Comparison of ENCODE assay signal across 1 cellular context in the genomic region with DNA sequence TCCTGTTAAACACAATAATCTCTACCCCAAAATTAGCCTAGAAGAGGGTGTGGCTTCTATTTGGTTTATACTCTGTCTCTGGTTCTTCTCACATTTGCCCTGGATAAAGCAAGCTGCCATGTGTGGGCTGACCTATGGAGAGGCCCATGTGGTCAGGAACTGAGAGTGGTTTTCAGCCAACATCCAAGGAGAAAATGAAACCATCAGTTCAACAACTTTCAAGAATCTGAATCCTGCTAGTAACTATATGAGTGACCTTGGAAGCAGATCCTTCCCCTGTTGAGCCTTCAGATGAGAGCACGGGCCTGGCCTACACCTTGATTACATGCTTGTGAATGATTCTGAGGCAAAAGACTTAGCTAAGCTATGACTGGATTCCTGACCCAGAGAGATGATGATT.
TF ChIP-seq lines count a peak whose summit lies in the region.

No MANE protein-coding gene starts in this region.

TF ChIP-seq in K562, 482 proteins besides CTCF, POLR2A, EP300 and RAD21 (continued from another document and continues in another):
- TF ChIP-seq, protein P1, sequence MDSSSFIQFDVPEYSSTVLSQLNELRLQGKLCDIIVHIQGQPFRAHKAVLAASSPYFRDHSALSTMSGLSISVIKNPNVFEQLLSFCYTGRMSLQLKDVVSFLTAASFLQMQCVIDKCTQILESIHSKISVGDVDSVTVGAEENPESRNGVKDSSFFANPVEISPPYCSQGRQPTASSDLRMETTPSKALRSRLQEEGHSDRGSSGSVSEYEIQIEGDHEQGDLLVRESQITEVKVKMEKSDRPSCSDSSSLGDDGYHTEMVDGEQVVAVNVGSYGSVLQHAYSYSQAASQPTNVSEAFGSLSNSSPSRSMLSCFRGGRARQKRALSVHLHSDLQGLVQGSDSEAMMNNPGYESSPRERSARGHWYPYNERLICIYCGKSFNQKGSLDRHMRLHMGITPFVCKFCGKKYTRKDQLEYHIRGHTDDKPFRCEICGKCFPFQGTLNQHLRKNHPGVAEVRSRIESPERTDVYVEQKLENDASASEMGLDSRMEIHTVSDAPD (CRISPR knock-in tag; IDR thresholded peaks at IDR 0.05) = no peak
- TF ChIP-seq NFE2L1 (tag; IDR thresholded peaks at IDR 0.05; ENCODE audit: borderline replicate concordance, low read depth) = no peak
- TF ChIP-seq BRF1 (IDR thresholded peaks at IDR 0.05; ENCODE audit: borderline replicate concordance, extremely low read depth, insufficient read length) = no peak
- TF ChIP-seq DIDO1 (tag; IDR thresholded peaks at IDR 0.05; ENCODE audit: low read depth) = no peak
- no peak for TF ChIP-seq RBM14 (IDR thresholded peaks at IDR 0.05; ENCODE audit: borderline replicate concordance, insufficient read depth, low read depth, low read length)
- TF ChIP-seq U2AF1 (optimal IDR thresholded peaks at IDR 0.05; ENCODE audit: low read depth, low read length) = no peak
- no peak for TF ChIP-seq OTX1 (CRISPR knock-in tag; IDR thresholded peaks at IDR 0.05)
- TF ChIP-seq, protein P2, sequence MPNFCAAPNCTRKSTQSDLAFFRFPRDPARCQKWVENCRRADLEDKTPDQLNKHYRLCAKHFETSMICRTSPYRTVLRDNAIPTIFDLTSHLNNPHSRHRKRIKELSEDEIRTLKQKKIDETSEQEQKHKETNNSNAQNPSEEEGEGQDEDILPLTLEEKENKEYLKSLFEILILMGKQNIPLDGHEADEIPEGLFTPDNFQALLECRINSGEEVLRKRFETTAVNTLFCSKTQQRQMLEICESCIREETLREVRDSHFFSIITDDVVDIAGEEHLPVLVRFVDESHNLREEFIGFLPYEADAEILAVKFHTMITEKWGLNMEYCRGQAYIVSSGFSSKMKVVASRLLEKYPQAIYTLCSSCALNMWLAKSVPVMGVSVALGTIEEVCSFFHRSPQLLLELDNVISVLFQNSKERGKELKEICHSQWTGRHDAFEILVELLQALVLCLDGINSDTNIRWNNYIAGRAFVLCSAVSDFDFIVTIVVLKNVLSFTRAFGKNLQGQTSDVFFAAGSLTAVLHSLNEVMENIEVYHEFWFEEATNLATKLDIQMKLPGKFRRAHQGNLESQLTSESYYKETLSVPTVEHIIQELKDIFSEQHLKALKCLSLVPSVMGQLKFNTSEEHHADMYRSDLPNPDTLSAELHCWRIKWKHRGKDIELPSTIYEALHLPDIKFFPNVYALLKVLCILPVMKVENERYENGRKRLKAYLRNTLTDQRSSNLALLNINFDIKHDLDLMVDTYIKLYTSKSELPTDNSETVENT (CRISPR knock-in tag; IDR thresholded peaks at IDR 0.05) = no peak
- TF ChIP-seq, protein P3, sequence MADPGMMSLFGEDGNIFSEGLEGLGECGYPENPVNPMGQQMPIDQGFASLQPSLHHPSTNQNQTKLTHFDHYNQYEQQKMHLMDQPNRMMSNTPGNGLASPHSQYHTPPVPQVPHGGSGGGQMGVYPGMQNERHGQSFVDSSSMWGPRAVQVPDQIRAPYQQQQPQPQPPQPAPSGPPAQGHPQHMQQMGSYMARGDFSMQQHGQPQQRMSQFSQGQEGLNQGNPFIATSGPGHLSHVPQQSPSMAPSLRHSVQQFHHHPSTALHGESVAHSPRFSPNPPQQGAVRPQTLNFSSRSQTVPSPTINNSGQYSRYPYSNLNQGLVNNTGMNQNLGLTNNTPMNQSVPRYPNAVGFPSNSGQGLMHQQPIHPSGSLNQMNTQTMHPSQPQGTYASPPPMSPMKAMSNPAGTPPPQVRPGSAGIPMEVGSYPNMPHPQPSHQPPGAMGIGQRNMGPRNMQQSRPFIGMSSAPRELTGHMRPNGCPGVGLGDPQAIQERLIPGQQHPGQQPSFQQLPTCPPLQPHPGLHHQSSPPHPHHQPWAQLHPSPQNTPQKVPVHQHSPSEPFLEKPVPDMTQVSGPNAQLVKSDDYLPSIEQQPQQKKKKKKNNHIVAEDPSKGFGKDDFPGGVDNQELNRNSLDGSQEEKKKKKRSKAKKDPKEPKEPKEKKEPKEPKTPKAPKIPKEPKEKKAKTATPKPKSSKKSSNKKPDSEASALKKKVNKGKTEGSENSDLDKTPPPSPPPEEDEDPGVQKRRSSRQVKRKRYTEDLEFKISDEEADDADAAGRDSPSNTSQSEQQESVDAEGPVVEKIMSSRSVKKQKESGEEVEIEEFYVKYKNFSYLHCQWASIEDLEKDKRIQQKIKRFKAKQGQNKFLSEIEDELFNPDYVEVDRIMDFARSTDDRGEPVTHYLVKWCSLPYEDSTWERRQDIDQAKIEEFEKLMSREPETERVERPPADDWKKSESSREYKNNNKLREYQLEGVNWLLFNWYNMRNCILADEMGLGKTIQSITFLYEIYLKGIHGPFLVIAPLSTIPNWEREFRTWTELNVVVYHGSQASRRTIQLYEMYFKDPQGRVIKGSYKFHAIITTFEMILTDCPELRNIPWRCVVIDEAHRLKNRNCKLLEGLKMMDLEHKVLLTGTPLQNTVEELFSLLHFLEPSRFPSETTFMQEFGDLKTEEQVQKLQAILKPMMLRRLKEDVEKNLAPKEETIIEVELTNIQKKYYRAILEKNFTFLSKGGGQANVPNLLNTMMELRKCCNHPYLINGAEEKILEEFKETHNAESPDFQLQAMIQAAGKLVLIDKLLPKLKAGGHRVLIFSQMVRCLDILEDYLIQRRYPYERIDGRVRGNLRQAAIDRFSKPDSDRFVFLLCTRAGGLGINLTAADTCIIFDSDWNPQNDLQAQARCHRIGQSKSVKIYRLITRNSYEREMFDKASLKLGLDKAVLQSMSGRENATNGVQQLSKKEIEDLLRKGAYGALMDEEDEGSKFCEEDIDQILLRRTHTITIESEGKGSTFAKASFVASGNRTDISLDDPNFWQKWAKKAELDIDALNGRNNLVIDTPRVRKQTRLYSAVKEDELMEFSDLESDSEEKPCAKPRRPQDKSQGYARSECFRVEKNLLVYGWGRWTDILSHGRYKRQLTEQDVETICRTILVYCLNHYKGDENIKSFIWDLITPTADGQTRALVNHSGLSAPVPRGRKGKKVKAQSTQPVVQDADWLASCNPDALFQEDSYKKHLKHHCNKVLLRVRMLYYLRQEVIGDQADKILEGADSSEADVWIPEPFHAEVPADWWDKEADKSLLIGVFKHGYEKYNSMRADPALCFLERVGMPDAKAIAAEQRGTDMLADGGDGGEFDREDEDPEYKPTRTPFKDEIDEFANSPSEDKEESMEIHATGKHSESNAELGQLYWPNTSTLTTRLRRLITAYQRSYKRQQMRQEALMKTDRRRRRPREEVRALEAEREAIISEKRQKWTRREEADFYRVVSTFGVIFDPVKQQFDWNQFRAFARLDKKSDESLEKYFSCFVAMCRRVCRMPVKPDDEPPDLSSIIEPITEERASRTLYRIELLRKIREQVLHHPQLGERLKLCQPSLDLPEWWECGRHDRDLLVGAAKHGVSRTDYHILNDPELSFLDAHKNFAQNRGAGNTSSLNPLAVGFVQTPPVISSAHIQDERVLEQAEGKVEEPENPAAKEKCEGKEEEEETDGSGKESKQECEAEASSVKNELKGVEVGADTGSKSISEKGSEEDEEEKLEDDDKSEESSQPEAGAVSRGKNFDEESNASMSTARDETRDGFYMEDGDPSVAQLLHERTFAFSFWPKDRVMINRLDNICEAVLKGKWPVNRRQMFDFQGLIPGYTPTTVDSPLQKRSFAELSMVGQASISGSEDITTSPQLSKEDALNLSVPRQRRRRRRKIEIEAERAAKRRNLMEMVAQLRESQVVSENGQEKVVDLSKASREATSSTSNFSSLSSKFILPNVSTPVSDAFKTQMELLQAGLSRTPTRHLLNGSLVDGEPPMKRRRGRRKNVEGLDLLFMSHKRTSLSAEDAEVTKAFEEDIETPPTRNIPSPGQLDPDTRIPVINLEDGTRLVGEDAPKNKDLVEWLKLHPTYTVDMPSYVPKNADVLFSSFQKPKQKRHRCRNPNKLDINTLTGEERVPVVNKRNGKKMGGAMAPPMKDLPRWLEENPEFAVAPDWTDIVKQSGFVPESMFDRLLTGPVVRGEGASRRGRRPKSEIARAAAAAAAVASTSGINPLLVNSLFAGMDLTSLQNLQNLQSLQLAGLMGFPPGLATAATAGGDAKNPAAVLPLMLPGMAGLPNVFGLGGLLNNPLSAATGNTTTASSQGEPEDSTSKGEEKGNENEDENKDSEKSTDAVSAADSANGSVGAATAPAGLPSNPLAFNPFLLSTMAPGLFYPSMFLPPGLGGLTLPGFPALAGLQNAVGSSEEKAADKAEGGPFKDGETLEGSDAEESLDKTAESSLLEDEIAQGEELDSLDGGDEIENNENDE (IDR thresholded peaks at IDR 0.05; ENCODE audit: low read depth, low read length) = no peak
- peak in 1 of 2 experiments; percentile 94; a peak in 2 of 3 replicates for TF ChIP-seq CBX3 (IDR thresholded peaks at IDR 0.05; ENCODE audit: borderline replicate concordance in 1 of 2, low read length in 2 of 2)
- no peak for TF ChIP-seq NR3C1 (CRISPR knock-in tag; IDR thresholded peaks at IDR 0.05)
- no peak for TF ChIP-seq HLTF (IDR thresholded peaks at IDR 0.05)
- TF ChIP-seq FUS (optimal IDR thresholded peaks at IDR 0.05; ENCODE audit: low read depth, low read length) = no peak
- TF ChIP-seq, protein P4, sequence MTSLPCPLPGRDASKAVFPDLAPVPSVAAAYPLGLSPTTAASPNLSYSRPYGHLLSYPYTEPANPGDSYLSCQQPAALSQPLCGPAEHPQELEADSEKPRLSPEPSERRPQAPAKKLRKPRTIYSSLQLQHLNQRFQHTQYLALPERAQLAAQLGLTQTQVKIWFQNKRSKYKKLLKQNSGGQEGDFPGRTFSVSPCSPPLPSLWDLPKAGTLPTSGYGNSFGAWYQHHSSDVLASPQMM (CRISPR knock-in tag; IDR thresholded peaks at IDR 0.05) = no peak
- no peak for TF ChIP-seq ARNT (IDR thresholded peaks at IDR 0.05)
- TF ChIP-seq, protein P5, sequence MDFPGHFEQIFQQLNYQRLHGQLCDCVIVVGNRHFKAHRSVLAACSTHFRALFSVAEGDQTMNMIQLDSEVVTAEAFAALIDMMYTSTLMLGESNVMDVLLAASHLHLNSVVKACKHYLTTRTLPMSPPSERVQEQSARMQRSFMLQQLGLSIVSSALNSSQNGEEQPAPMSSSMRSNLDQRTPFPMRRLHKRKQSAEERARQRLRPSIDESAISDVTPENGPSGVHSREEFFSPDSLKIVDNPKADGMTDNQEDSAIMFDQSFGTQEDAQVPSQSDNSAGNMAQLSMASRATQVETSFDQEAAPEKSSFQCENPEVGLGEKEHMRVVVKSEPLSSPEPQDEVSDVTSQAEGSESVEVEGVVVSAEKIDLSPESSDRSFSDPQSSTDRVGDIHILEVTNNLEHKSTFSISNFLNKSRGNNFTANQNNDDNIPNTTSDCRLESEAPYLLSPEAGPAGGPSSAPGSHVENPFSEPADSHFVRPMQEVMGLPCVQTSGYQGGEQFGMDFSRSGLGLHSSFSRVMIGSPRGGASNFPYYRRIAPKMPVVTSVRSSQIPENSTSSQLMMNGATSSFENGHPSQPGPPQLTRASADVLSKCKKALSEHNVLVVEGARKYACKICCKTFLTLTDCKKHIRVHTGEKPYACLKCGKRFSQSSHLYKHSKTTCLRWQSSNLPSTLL (IDR thresholded peaks at IDR 0.05) = no peak
- TF ChIP-seq, protein P6, sequence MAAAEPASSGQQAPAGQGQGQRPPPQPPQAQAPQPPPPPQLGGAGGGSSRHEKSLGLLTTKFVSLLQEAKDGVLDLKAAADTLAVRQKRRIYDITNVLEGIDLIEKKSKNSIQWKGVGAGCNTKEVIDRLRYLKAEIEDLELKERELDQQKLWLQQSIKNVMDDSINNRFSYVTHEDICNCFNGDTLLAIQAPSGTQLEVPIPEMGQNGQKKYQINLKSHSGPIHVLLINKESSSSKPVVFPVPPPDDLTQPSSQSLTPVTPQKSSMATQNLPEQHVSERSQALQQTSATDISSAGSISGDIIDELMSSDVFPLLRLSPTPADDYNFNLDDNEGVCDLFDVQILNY (CRISPR knock-in tag; IDR thresholded peaks at IDR 0.05) = no peak
- no peak for TF ChIP-seq BRCA1 (IDR thresholded peaks at IDR 0.05)
- TF ChIP-seq BRCA1 (CRISPR knock-in tag; IDR thresholded peaks at IDR 0.05) = no peak
- TF ChIP-seq RUNX1 (IDR thresholded peaks at IDR 0.05; ENCODE audit: low read depth) = no peak
- no peak for TF ChIP-seq ZNF165 (CRISPR knock-in tag; IDR thresholded peaks at IDR 0.05; ENCODE audit: borderline replicate concordance)
- TF ChIP-seq CBX5 (IDR thresholded peaks at IDR 0.05; ENCODE audit: borderline replicate concordance, low read depth) = peak; percentile 69; the same call in 1 of the 2 replicates
- TF ChIP-seq, protein P7, sequence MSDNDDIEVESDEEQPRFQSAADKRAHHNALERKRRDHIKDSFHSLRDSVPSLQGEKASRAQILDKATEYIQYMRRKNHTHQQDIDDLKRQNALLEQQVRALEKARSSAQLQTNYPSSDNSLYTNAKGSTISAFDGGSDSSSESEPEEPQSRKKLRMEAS (CRISPR knock-in tag; IDR thresholded peaks at IDR 0.05) = no peak
- TF ChIP-seq SIX5 (IDR thresholded peaks at IDR 0.05; ENCODE audit: borderline replicate concordance in 1 of 2, insufficient read depth in 1 of 2, low read depth in 1 of 2, low read length in 2 of 2) = no peak
- TF ChIP-seq C11orf30 (IDR thresholded peaks at IDR 0.05; ENCODE audit: low read depth) = no peak
- TF ChIP-seq NRF1 (conservative IDR thresholded peaks at IDR 0.05 in 1 of 2, IDR thresholded peaks at IDR 0.05 in 1 of 2) = no peak
- TF ChIP-seq GABPB2 (CRISPR knock-in tag; conservative IDR thresholded peaks at IDR 0.05) = no peak
- TF ChIP-seq, protein P8, sequence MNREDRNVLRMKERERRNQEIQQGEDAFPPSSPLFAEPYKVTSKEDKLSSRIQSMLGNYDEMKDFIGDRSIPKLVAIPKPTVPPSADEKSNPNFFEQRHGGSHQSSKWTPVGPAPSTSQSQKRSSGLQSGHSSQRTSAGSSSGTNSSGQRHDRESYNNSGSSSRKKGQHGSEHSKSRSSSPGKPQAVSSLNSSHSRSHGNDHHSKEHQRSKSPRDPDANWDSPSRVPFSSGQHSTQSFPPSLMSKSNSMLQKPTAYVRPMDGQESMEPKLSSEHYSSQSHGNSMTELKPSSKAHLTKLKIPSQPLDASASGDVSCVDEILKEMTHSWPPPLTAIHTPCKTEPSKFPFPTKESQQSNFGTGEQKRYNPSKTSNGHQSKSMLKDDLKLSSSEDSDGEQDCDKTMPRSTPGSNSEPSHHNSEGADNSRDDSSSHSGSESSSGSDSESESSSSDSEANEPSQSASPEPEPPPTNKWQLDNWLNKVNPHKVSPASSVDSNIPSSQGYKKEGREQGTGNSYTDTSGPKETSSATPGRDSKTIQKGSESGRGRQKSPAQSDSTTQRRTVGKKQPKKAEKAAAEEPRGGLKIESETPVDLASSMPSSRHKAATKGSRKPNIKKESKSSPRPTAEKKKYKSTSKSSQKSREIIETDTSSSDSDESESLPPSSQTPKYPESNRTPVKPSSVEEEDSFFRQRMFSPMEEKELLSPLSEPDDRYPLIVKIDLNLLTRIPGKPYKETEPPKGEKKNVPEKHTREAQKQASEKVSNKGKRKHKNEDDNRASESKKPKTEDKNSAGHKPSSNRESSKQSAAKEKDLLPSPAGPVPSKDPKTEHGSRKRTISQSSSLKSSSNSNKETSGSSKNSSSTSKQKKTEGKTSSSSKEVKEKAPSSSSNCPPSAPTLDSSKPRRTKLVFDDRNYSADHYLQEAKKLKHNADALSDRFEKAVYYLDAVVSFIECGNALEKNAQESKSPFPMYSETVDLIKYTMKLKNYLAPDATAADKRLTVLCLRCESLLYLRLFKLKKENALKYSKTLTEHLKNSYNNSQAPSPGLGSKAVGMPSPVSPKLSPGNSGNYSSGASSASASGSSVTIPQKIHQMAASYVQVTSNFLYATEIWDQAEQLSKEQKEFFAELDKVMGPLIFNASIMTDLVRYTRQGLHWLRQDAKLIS (CRISPR knock-in tag; IDR thresholded peaks at IDR 0.05) = no peak
- TF ChIP-seq BDP1 (IDR thresholded peaks at IDR 0.05; ENCODE audit: insufficient read depth, insufficient read length) = no peak
- TF ChIP-seq, protein P9, sequence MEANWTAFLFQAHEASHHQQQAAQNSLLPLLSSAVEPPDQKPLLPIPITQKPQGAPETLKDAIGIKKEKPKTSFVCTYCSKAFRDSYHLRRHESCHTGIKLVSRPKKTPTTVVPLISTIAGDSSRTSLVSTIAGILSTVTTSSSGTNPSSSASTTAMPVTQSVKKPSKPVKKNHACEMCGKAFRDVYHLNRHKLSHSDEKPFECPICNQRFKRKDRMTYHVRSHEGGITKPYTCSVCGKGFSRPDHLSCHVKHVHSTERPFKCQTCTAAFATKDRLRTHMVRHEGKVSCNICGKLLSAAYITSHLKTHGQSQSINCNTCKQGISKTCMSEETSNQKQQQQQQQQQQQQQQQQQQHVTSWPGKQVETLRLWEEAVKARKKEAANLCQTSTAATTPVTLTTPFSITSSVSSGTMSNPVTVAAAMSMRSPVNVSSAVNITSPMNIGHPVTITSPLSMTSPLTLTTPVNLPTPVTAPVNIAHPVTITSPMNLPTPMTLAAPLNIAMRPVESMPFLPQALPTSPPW (CRISPR knock-in tag; IDR thresholded peaks at IDR 0.05) = no peak
